Comparison of ENCODE assay signal across 1 cellular context in the genomic region with DNA sequence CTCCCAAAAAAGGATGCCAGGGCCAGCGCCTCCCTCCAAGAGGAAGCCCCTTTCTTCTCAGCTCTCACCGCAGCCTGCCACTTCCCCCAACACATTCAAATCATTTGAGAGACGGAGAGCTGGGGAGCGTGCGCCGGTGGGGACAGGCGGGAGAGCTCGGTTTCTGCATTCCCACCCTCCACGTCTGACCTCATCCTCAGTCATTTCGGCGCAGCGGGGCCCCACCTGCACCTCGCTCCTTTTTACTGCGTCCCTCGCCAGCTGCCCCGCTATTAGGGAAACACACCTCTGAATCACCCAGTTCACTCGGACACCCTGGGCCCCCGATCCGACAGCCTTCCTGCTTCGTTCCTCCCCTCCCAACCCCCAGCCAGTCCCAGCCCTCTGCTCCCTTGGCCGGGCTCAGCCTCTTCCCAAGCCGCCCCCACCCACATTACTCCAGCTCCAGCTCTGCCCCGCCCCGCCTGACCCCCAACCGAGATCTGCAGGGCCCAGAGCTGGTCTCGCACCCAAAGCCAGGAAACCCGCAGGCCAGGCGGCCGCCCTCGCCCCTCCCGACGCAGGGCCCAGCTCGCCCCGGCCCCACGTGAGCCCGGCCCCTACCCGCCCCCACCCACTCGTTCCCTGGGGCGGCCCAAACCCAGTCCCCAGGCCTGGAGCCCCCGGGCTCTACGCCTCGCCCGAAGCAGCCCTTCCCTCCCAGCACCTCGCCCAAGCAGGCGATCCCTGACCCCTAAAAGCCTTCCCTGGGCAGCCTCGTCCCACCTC.
TF ChIP-seq lines count a peak whose summit lies in the region.

No MANE protein-coding gene starts in this region.

TF ChIP-seq in HepG2, 621 proteins besides CTCF, POLR2A, EP300 and RAD21 (continued from another document and continues in another):
- TF ChIP-seq, protein P1, sequence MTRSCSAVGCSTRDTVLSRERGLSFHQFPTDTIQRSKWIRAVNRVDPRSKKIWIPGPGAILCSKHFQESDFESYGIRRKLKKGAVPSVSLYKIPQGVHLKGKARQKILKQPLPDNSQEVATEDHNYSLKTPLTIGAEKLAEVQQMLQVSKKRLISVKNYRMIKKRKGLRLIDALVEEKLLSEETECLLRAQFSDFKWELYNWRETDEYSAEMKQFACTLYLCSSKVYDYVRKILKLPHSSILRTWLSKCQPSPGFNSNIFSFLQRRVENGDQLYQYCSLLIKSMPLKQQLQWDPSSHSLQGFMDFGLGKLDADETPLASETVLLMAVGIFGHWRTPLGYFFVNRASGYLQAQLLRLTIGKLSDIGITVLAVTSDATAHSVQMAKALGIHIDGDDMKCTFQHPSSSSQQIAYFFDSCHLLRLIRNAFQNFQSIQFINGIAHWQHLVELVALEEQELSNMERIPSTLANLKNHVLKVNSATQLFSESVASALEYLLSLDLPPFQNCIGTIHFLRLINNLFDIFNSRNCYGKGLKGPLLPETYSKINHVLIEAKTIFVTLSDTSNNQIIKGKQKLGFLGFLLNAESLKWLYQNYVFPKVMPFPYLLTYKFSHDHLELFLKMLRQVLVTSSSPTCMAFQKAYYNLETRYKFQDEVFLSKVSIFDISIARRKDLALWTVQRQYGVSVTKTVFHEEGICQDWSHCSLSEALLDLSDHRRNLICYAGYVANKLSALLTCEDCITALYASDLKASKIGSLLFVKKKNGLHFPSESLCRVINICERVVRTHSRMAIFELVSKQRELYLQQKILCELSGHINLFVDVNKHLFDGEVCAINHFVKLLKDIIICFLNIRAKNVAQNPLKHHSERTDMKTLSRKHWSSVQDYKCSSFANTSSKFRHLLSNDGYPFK (CRISPR knock-in tag; IDR thresholded peaks at IDR 0.05; ENCODE audit: borderline replicate concordance), result no peak
- TF ChIP-seq NFYB (CRISPR knock-in tag; IDR thresholded peaks at IDR 0.05) (no peak), ESRRA (CRISPR knock-in tag; IDR thresholded peaks at IDR 0.05; ENCODE audit: low read depth) (no peak), ZNF563 (CRISPR knock-in tag; IDR thresholded peaks at IDR 0.05) (0 out of 2 replicates have a peak, but pooled peaks have one; percentile 55), SOX13 (IDR thresholded peaks at IDR 0.05) (no peak), SOX13 (CRISPR knock-in tag; conservative IDR thresholded peaks at IDR 0.05 in 1 of 2, IDR thresholded peaks at IDR 0.05 in 1 of 2) (no peak), RFXANK (CRISPR knock-in tag; IDR thresholded peaks at IDR 0.05) (no peak), ZNF441 (CRISPR knock-in tag; IDR thresholded peaks at IDR 0.05; ENCODE audit: borderline replicate concordance) (no peak), ZNF670 (CRISPR knock-in tag; IDR thresholded peaks at IDR 0.05; ENCODE audit: borderline replicate concordance) (no peak), ZNF652 (CRISPR knock-in tag; IDR thresholded peaks at IDR 0.05; ENCODE audit: borderline replicate concordance, low read depth) (no peak), ZC3H13 (CRISPR knock-in tag; IDR thresholded peaks at IDR 0.05) (no peak), GTF2F1 (IDR thresholded peaks at IDR 0.05; ENCODE audit: low read length) (no peak), ZSCAN31 (CRISPR knock-in tag; IDR thresholded peaks at IDR 0.05; ENCODE audit: low read depth) (no peak), ZNF335 (CRISPR knock-in tag; IDR thresholded peaks at IDR 0.05) (no peak), ZNF567 (CRISPR knock-in tag; IDR thresholded peaks at IDR 0.05; ENCODE audit: borderline replicate concordance) (no peak), MAF1 (CRISPR knock-in tag; IDR thresholded peaks at IDR 0.05; ENCODE audit: borderline replicate concordance) (no peak), KDM5A (IDR thresholded peaks at IDR 0.05; ENCODE audit: borderline replicate concordance, low read length) (no peak; the same call in 1 of the 2 replicates), CBX2 (IDR thresholded peaks at IDR 0.05; ENCODE audit: low read depth, low read length) (no peak), CBX2 (CRISPR knock-in tag; IDR thresholded peaks at IDR 0.05; ENCODE audit: low read depth) (no peak), MZF1 (CRISPR knock-in tag; IDR thresholded peaks at IDR 0.05; ENCODE audit: borderline replicate concordance) (no peak), HMG20A (CRISPR knock-in tag; IDR thresholded peaks at IDR 0.05; ENCODE audit: borderline replicate concordance) (no peak), POGZ (CRISPR knock-in tag; IDR thresholded peaks at IDR 0.05) (no peak), ZNF790 (CRISPR knock-in tag; IDR thresholded peaks at IDR 0.05; ENCODE audit: borderline replicate concordance) (0 out of 2 replicates have a peak, but pooled peaks have one; percentile 85), FOXC1 (CRISPR knock-in tag; IDR thresholded peaks at IDR 0.05; ENCODE audit: borderline replicate concordance) (0 out of 2 replicates have a peak, but pooled peaks have one; percentile 30), FOXA1 (IDR thresholded peaks at IDR 0.05) (no peak), FOXA1 (CRISPR knock-in tag; IDR thresholded peaks at IDR 0.05) (no peak), RXRA (CRISPR knock-in tag; IDR thresholded peaks at IDR 0.05) (no peak), ZNF546 (CRISPR knock-in tag; conservative IDR thresholded peaks at IDR 0.05) (no peak), ZSCAN9 (CRISPR knock-in tag; IDR thresholded peaks at IDR 0.05; ENCODE audit: borderline replicate concordance) (0 out of 2 replicates have a peak, but pooled peaks have one; percentile 6), POLR2AphosphoS2 (IDR thresholded peaks at IDR 0.05; ENCODE audit: low read depth, low read length) (peak; percentile 60; the same call in 1 of the 2 replicates), ZBTB20 (CRISPR knock-in tag; IDR thresholded peaks at IDR 0.05; ENCODE audit: borderline replicate concordance, low read depth) (no peak), SRSF4 (IDR thresholded peaks at IDR 0.05; ENCODE audit: low read depth, low read length, poor library complexity, severe bottlenecking) (no peak), ZSCAN22 (CRISPR knock-in tag; IDR thresholded peaks at IDR 0.05) (no peak), ZNF776 (CRISPR knock-in tag; IDR thresholded peaks at IDR 0.05) (0 out of 2 replicates have a peak, but pooled peaks have one; percentile 64), PCBP1 (IDR thresholded peaks at IDR 0.05; ENCODE audit: borderline replicate concordance, low read depth, low read length) (no peak), SALL1 (CRISPR knock-in tag; IDR thresholded peaks at IDR 0.05) (peak; percentile 55), REL (CRISPR knock-in tag; conservative IDR thresholded peaks at IDR 0.05) (0 out of 2 replicates have a peak, but pooled peaks have one; percentile 60), SATB2 (CRISPR knock-in tag; IDR thresholded peaks at IDR 0.05) (no peak), MLLT10 (CRISPR knock-in tag; IDR thresholded peaks at IDR 0.05) (no peak), ZNF510 (CRISPR knock-in tag; IDR thresholded peaks at IDR 0.05; ENCODE audit: low read depth) (no peak), MTF2 (CRISPR knock-in tag; IDR thresholded peaks at IDR 0.05; ENCODE audit: borderline replicate concordance) (no peak), ZNF121 (CRISPR knock-in tag; IDR thresholded peaks at IDR 0.05) (no peak), XBP1 (CRISPR knock-in tag; IDR thresholded peaks at IDR 0.05) (no peak), ZNF558 (CRISPR knock-in tag; IDR thresholded peaks at IDR 0.05; ENCODE audit: borderline replicate concordance) (no peak), ZFY (CRISPR knock-in tag; IDR thresholded peaks at IDR 0.05) (peak; percentile 55), SCMH1 (CRISPR knock-in tag; IDR thresholded peaks at IDR 0.05; ENCODE audit: borderline replicate concordance) (no peak), ZNF354B (CRISPR knock-in tag; IDR thresholded peaks at IDR 0.05) (no peak), ZNF180 (CRISPR knock-in tag; IDR thresholded peaks at IDR 0.05; ENCODE audit: borderline replicate concordance, low read depth) (no peak), MYC (CRISPR knock-in tag; IDR thresholded peaks at IDR 0.05; ENCODE audit: borderline replicate concordance) (peak; percentile 15; the same call in 1 of the 2 replicates), SNRNP70 (IDR thresholded peaks at IDR 0.05; ENCODE audit: low read depth, low read length) (no peak), NFKB2 (CRISPR knock-in tag; IDR thresholded peaks at IDR 0.05; ENCODE audit: borderline replicate concordance) (no peak), EEA1 (CRISPR knock-in tag; IDR thresholded peaks at IDR 0.05; ENCODE audit: borderline replicate concordance) (no peak)
- TF ChIP-seq, protein P2, sequence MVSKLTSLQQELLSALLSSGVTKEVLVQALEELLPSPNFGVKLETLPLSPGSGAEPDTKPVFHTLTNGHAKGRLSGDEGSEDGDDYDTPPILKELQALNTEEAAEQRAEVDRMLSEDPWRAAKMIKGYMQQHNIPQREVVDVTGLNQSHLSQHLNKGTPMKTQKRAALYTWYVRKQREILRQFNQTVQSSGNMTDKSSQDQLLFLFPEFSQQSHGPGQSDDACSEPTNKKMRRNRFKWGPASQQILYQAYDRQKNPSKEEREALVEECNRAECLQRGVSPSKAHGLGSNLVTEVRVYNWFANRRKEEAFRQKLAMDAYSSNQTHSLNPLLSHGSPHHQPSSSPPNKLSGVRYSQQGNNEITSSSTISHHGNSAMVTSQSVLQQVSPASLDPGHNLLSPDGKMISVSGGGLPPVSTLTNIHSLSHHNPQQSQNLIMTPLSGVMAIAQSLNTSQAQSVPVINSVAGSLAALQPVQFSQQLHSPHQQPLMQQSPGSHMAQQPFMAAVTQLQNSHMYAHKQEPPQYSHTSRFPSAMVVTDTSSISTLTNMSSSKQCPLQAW (CRISPR knock-in tag; IDR thresholded peaks at IDR 0.05), result no peak
- TF ChIP-seq, protein P3, sequence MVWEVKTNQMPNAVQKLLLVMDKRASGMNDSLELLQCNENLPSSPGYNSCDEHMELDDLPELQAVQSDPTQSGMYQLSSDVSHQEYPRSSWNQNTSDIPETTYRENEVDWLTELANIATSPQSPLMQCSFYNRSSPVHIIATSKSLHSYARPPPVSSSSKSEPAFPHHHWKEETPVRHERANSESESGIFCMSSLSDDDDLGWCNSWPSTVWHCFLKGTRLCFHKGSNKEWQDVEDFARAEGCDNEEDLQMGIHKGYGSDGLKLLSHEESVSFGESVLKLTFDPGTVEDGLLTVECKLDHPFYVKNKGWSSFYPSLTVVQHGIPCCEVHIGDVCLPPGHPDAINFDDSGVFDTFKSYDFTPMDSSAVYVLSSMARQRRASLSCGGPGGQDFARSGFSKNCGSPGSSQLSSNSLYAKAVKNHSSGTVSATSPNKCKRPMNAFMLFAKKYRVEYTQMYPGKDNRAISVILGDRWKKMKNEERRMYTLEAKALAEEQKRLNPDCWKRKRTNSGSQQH (CRISPR knock-in tag; IDR thresholded peaks at IDR 0.05; ENCODE audit: low read depth), result no peak; the same call in 1 of the 2 replicates
- TF ChIP-seq, protein P4, sequence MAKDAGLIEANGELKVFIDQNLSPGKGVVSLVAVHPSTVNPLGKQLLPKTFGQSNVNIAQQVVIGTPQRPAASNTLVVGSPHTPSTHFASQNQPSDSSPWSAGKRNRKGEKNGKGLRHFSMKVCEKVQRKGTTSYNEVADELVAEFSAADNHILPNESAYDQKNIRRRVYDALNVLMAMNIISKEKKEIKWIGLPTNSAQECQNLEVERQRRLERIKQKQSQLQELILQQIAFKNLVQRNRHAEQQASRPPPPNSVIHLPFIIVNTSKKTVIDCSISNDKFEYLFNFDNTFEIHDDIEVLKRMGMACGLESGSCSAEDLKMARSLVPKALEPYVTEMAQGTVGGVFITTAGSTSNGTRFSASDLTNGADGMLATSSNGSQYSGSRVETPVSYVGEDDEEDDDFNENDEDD (CRISPR knock-in tag; IDR thresholded peaks at IDR 0.05; ENCODE audit: borderline replicate concordance), result no peak
- TF ChIP-seq, protein P5, sequence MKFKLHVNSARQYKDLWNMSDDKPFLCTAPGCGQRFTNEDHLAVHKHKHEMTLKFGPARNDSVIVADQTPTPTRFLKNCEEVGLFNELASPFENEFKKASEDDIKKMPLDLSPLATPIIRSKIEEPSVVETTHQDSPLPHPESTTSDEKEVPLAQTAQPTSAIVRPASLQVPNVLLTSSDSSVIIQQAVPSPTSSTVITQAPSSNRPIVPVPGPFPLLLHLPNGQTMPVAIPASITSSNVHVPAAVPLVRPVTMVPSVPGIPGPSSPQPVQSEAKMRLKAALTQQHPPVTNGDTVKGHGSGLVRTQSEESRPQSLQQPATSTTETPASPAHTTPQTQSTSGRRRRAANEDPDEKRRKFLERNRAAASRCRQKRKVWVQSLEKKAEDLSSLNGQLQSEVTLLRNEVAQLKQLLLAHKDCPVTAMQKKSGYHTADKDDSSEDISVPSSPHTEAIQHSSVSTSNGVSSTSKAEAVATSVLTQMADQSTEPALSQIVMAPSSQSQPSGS (CRISPR knock-in tag; IDR thresholded peaks at IDR 0.05), result 0 out of 2 replicates have a peak, but pooled peaks have one; percentile 23
- TF ChIP-seq, protein P6, sequence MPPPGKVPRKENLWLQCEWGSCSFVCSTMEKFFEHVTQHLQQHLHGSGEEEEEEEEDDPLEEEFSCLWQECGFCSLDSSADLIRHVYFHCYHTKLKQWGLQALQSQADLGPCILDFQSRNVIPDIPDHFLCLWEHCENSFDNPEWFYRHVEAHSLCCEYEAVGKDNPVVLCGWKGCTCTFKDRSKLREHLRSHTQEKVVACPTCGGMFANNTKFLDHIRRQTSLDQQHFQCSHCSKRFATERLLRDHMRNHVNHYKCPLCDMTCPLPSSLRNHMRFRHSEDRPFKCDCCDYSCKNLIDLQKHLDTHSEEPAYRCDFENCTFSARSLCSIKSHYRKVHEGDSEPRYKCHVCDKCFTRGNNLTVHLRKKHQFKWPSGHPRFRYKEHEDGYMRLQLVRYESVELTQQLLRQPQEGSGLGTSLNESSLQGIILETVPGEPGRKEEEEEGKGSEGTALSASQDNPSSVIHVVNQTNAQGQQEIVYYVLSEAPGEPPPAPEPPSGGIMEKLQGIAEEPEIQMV (CRISPR knock-in tag; IDR thresholded peaks at IDR 0.05; ENCODE audit: low read depth), result no peak
- TF ChIP-seq, protein P7, sequence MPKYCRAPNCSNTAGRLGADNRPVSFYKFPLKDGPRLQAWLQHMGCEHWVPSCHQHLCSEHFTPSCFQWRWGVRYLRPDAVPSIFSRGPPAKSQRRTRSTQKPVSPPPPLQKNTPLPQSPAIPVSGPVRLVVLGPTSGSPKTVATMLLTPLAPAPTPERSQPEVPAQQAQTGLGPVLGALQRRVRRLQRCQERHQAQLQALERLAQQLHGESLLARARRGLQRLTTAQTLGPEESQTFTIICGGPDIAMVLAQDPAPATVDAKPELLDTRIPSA (CRISPR knock-in tag; IDR thresholded peaks at IDR 0.05; ENCODE audit: borderline replicate concordance), result no peak
- TF ChIP-seq, protein P8, sequence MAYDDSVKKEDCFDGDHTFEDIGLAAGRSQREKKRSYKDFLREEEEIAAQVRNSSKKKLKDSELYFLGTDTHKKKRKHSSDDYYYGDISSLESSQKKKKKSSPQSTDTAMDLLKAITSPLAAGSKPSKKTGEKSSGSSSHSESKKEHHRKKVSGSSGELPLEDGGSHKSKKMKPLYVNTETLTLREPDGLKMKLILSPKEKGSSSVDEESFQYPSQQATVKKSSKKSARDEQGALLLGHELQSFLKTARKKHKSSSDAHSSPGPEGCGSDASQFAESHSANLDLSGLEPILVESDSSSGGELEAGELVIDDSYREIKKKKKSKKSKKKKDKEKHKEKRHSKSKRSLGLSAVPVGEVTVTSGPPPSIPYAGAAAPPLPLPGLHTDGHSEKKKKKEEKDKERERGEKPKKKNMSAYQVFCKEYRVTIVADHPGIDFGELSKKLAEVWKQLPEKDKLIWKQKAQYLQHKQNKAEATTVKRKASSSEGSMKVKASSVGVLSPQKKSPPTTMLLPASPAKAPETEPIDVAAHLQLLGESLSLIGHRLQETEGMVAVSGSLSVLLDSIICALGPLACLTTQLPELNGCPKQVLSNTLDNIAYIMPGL (CRISPR knock-in tag; IDR thresholded peaks at IDR 0.05; ENCODE audit: borderline replicate concordance in 1 of 2, low read depth in 1 of 2), result peak; percentile 2 to 12; a peak in 1 of 4 replicates
- TF ChIP-seq, protein P9, sequence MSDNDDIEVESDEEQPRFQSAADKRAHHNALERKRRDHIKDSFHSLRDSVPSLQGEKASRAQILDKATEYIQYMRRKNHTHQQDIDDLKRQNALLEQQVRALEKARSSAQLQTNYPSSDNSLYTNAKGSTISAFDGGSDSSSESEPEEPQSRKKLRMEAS (IDR thresholded peaks at IDR 0.05), result peak; percentile 50
